In the genomic region with DNA sequence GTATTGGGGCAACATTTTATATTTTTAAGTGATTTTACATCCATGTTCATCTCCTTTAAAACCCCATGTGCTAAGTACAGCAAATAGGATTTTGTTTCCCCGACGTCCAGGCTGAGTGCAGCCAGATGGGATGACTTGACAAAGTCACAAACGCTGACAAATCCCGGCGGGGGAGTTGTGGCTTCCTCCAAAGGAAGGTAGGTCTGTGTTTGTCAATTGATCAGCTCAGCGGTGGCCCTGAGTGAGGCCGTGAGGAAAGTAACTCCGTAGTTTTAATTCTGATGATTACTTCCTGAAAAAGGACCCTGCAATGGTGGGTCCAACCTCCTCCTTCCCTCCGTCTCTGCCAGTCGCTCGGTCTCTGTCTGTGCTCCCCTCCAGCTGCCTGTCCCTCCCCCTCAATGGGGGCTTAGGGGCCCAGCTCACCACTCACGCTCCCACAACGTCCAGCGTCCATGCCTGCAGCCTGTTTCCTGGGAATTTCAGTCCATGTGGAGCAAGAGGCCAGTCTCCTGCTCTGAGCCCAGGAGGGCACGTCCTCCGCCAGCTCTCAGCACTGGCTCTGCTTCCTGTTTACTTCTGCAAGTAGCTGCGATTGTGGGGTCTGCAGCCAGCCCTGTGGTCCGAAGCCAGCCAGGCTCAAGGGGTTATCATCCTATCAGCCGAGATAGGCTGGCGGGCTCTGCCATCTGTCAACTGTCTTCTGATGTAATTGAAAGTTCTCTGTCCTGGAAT, we compare ENCODE assay signal across 1 cellular context.
TF ChIP-seq lines count a peak whose summit lies in the region.

No MANE protein-coding gene starts in this region.

TF ChIP-seq in H1, 55 proteins besides CTCF, POLR2A, EP300 and RAD21 (continued from another document):
- 0 out of 2 replicates have a peak, but pooled peaks have one; percentile 31 for TF ChIP-seq MAX (IDR thresholded peaks at IDR 0.05)
- peak; percentile 32; the same call in 1 of the 2 replicates for TF ChIP-seq MAFK (IDR thresholded peaks at IDR 0.05; ENCODE audit: low read depth, low read length)
- no peak for TF ChIP-seq NRF1 (IDR thresholded peaks at IDR 0.05; ENCODE audit: low read depth, low read length)
- TF ChIP-seq CHD2 (IDR thresholded peaks at IDR 0.05; ENCODE audit: low read length) = no peak
- no peak for TF ChIP-seq JUND (IDR thresholded peaks at IDR 0.05; ENCODE audit: low read length)
- TF ChIP-seq KDM1A (IDR thresholded peaks at IDR 0.05; ENCODE audit: borderline replicate concordance, low read length) = no peak
- TF ChIP-seq POU5F1 (IDR thresholded peaks at IDR 0.05; ENCODE audit: low read depth, low read length) = no peak
- no peak for TF ChIP-seq GABPA (IDR thresholded peaks at IDR 0.05; ENCODE audit: borderline replicate concordance, insufficient read depth, low read length)
- 0 out of 4 replicates have a peak, but pooled peaks of 1 of the 2 experiments have one; percentile 29 for TF ChIP-seq SIN3A (conservative IDR thresholded peaks at IDR 0.05 in 1 of 2, IDR thresholded peaks at IDR 0.05 in 1 of 2; ENCODE audit: low read depth in 1 of 2, low read length in 2 of 2)
- no peak for TF ChIP-seq TCF12 (IDR thresholded peaks at IDR 0.05; ENCODE audit: low read depth, low read length)
- no peak for TF ChIP-seq USF2 (IDR thresholded peaks at IDR 0.05; ENCODE audit: low read length)
- TF ChIP-seq EZH2 (IDR thresholded peaks at IDR 0.05; ENCODE audit: low read depth, low read length, severe bottlenecking) = no peak
- no peak for TF ChIP-seq CHD1 (IDR thresholded peaks at IDR 0.05; ENCODE audit: low read depth, low read length)
- no peak for TF ChIP-seq RFX5 (IDR thresholded peaks at IDR 0.05; ENCODE audit: borderline replicate concordance, low read depth, low read length)
- no peak for TF ChIP-seq CREB1 (IDR thresholded peaks at IDR 0.05)
- no peak for TF ChIP-seq SUZ12 (IDR thresholded peaks at IDR 0.05; ENCODE audit: low read length)
